ENCODE assay signal across 10 cellular contexts in genomic region chr11:14288189-14288935, GRCh38.
A peak's percentile ranks its signal among the peaks of the same experiment; 100 is the strongest.
DNase-seq lines count a peak whose midpoint lies in the region; ATAC-seq and TF ChIP-seq lines count a peak whose summit lies in the region.
"Had no signal": no experiment of that assay in that cellular context is flagged by ENCODE, and none has a peak within 500 bp of the region (broad histone marks: within the 10 kb centered on the region; RNA-seq: fewer than 3 reads in every experiment).

No MANE protein-coding gene starts in this region.

- H3K4me1 ChIP-seq in MM.1S (ENCODE audit: low read length) = peaks cover 8% of the 10 kb centered on the region

- H4K20me1 ChIP-seq in MM.1S (ENCODE audit: insufficient read depth, low read length) = no peaks in the 10 kb centered on the region

- in situ Hi-C loops in Caki2 (cut with HindIII; ENCODE audit: low pct_unique_long_range_greater_than_20kb, low sequenced_read_pairs) = no loop called here

- H3K9ac ChIP-seq in MM.1S (ENCODE audit: low read length) = peak overlapping the region; percentile 9; the same call in 1 of the 2 replicates

- H3K4me3 Mint-ChIP-seq in natural killer cell treated with Interleukin-12 subunit alpha and Interleukin-12 subunit beta and Interleukin-15 and Interleukin-18, amount 100 ng/mL, for 72 hours = peak overlapping the region; percentile 66
- H3K4me3 Mint-ChIP-seq: nephron had no signal

- H3K4me1 Mint-ChIP-seq in natural killer cell treated with Interleukin-12 subunit alpha and Interleukin-12 subunit beta and Interleukin-15 and Interleukin-18, amount 100 ng/mL, for 72 hours (ENCODE audit: low read depth in 2 of 2) = peaks cover 27 to 28% of the 10 kb centered on the region in 2 donors
- H3K4me1 Mint-ChIP-seq: nephron had no signal

- H3K27me3 ChIP-seq in MM.1S (replicated peaks; ENCODE audit: insufficient read depth, low read length) = no peaks in the 10 kb centered on the region

- H3K4me2 ChIP-seq in MM.1S (ENCODE audit: low read depth, low read length) = peak overlapping the region; percentile 47

- no peaks in the 10 kb centered on the region for H3K79me2 ChIP-seq in MM.1S (ENCODE audit: low read length)

- peak overlapping the region; percentile 80 for H3K27ac ChIP-seq in MM.1S (ENCODE audit: low read length)

- peak; percentile 83 to 84 for ATAC-seq in natural killer cell treated with Interleukin-12 subunit alpha and Interleukin-12 subunit beta and Interleukin-15 and Interleukin-18, amount 100 ng/mL, for 72 hours
- ATAC-seq in left colon = no peak
- ATAC-seq: GM12878 had no signal

- no peaks in the 10 kb centered on the region for H3K36me3 ChIP-seq in MM.1S (replicated peaks; ENCODE audit: insufficient read depth, low read length)

- intact Hi-C loops in posterior vena cava (cut with DNase I) = no loop called here
- intact Hi-C loops in left colon (cut with DNase I, micrococcal nuclease) = no loop called here

- DNase-seq in Caki2 (ENCODE audit: low read depth) (peak; percentile 68), MM.1S (peak; percentile 85), choroid plexus epithelial cell (ENCODE audit: low read depth) (peak; percentile 93), posterior vena cava (ENCODE audit: low spot score) (no peak), left colon (no peak), cortex of kidney (lab: John Stamatoyannopoulos, UW) (no peak), NCI-H1930 (lab: John Stamatoyannopoulos, UW) (no peak)
- no peak for DNase-seq in natural killer cell treated with Interleukin-12 subunit alpha and Interleukin-12 subunit beta and Interleukin-15 and Interleukin-18, amount 100 ng/mL, for 72 hours (ENCODE audit: low spot score)

- H3K9me3 ChIP-seq in MM.1S (replicated peaks; ENCODE audit: insufficient read depth, low read length) = no peaks in the 10 kb centered on the region

- peak overlapping the region; percentile 26 for H3K4me3 ChIP-seq in MM.1S (ENCODE audit: low read length)
- H3K4me3 ChIP-seq in choroid plexus epithelial cell (ENCODE audit: low read depth, low read length) = peak overlapping the region; percentile 2
- H3K4me3 ChIP-seq: GM12878 had no signal

- peaks cover 18% of the 10 kb centered on the region for H3K36me3 Mint-ChIP-seq in natural killer cell treated with Interleukin-12 subunit alpha and Interleukin-12 subunit beta and Interleukin-15 and Interleukin-18, amount 100 ng/mL, for 72 hours

- no peaks in the 10 kb centered on the region for H3K27me3 Mint-ChIP-seq in natural killer cell treated with Interleukin-12 subunit alpha and Interleukin-12 subunit beta and Interleukin-15 and Interleukin-18, amount 100 ng/mL, for 72 hours

- H3K9me2 ChIP-seq in MM.1S (replicated peaks; ENCODE audit: insufficient read depth, low read length) = no peaks in the 10 kb centered on the region

- no peak for TF ChIP-seq CTCF in MM.1S (IDR thresholded peaks at IDR 0.05; ENCODE audit: low read length)
- TF ChIP-seq CTCF in choroid plexus epithelial cell (conservative IDR thresholded peaks at IDR 0.05; ENCODE audit: low read depth, low read length) = no peak

- H2AFZ ChIP-seq in MM.1S (ENCODE audit: low read length) = peak overlapping the region; percentile 16

- H3K27ac Mint-ChIP-seq in natural killer cell treated with Interleukin-12 subunit alpha and Interleukin-12 subunit beta and Interleukin-15 and Interleukin-18, amount 100 ng/mL, for 72 hours = peak overlapping the region; percentile 88 to 95
- H3K27ac Mint-ChIP-seq: nephron had no signal

- H3K9me3 Mint-ChIP-seq in natural killer cell treated with Interleukin-12 subunit alpha and Interleukin-12 subunit beta and Interleukin-15 and Interleukin-18, amount 100 ng/mL, for 72 hours = no peaks in the 10 kb centered on the region
- H3K9me3 Mint-ChIP-seq: nephron had no signal

- H3F3A ChIP-seq in MM.1S (ENCODE audit: insufficient read depth, low read length) = peaks cover 14% of the 10 kb centered on the region

Comparison
In these comparisons a context has a peak if more than half of its experiments do, and no peak if none do; other contexts are left out.
1. DNase-seq: peak in Caki2 (single experiment), MM.1S (single experiment) and choroid plexus epithelial cell (single experiment); none in natural killer cell treated with Interleukin-12 subunit alpha and Interleukin-12 subunit beta and Interleukin-15 and Interleukin-18, amount 100 ng/mL, for 72 hours (single experiment), posterior vena cava (single experiment), left colon (0 of 2), cortex of kidney (single experiment) and NCI-H1930 (0 of 2).